29 cellular contexts compared by ENCODE assay signal in genomic region chrY:7714431-7714830, GRCh38.
A peak's percentile ranks its signal among the peaks of the same experiment; 100 is the strongest.
DNase-seq lines count a peak whose midpoint lies in the region; ATAC-seq, FAIRE-seq and TF ChIP-seq lines count a peak whose summit lies in the region.
"Had no signal": no experiment of that assay in that cellular context is flagged by ENCODE, and none has a peak within 500 bp of the region (broad histone marks: within the 10 kb centered on the region; RNA-seq: fewer than 3 reads in every experiment).

No MANE protein-coding gene starts in this region.

- TF ChIP-seq CTCF in GM23338 (conservative IDR thresholded peaks at IDR 0.05; ENCODE audit: low read depth in 2 of 2), result no peak

- H3K27me3 ChIP-seq in GM23338 (ENCODE audit: insufficient read depth), result no peaks in the 10 kb centered on the region

- peaks cover 2% of the 10 kb centered on the region for H3K27me3 Mint-ChIP-seq in GM23338 (ENCODE audit: insufficient read depth, low read depth, poor library complexity)
- H3K27me3 Mint-ChIP-seq: activated CD8-positive, alpha-beta memory T cell treated with anti-CD3 and anti-CD28 coated beads, Interleukin-2, amount 10 ng/mL, durations not matched to agents 7 days and 5 days; stimulated activated naive B cell treated with anti-CD40 and anti-IgM and Interleukin-4, amounts not matched to agents 10 μg/mL and 1 μg/mL and 100 μg/mL, for 72 hours; type B pancreatic cell had no signal

- no peak overlapping the region for H2AFZ ChIP-seq in GM23338

- no peaks in the 10 kb centered on the region for H3K36me3 ChIP-seq in GM23338 (ENCODE audit: insufficient read depth)

- no peaks in the 10 kb centered on the region for H3K9me2 ChIP-seq in GM23338 (ENCODE audit: insufficient read depth)
- H3K9me2 ChIP-seq: SK-N-SH had no signal

- peak; percentile 39 for DNase-seq in EL
- peak; percentile 35 for DNase-seq in RCC 7860 (ENCODE audit: low spot score)
- no peak for DNase-seq in epithelial cell of prostate (ENCODE audit: low read depth, low spot score)
- peak; percentile 46 for DNase-seq in myocyte (ENCODE audit: low read depth)
- no peak for DNase-seq in NCI-H1436 treated with DMSO at 0.1 percent for 48 hours (lab: John Stamatoyannopoulos, UW)
- DNase-seq in GM23338 (ENCODE audit: low spot score), result no peak
- DNase-seq in occipital lobe (lab: John Stamatoyannopoulos, UW), result no peak
- DNase-seq: activated CD4-positive, CD25-positive, alpha-beta regulatory T cell; activated CD8-positive, alpha-beta memory T cell treated with anti-CD3 and anti-CD28 coated beads, Interleukin-2, amount 10 ng/mL, durations not matched to agents 7 days and 5 days; activated gamma-delta T cell treated with Interleukin-2 at 50 U/mL for 16 hours; activated T-cell treated with anti-CD3 and anti-CD28 coated beads, Interleukin-2, amount 50 U/mL, for 4 hours; dorsolateral prefrontal cortex; foreskin melanocyte; NCI-H1105; NCI-H1930; NCI-H524 treated with DMSO at 0.1 percent for 48 hours; OCI-M1; SK-N-SH; stimulated activated naive B cell treated with anti-CD40 and anti-IgM and Interleukin-4, amounts not matched to agents 10 μg/mL and 1 μg/mL and 100 μg/mL, for 72 hours; substantia nigra had no signal

- no peaks in the 10 kb centered on the region for H3K4me1 ChIP-seq in GM23338 (ENCODE audit: insufficient read depth)

- H3K4me3 Mint-ChIP-seq in GM23338, result no peak overlapping the region
- H3K4me3 Mint-ChIP-seq: activated CD8-positive, alpha-beta memory T cell treated with anti-CD3 and anti-CD28 coated beads, Interleukin-2, amount 10 ng/mL, durations not matched to agents 7 days and 5 days; activated T-cell treated with anti-CD3 and anti-CD28 coated beads, Interleukin-2, amount 50 U/mL, for 4 hours; CD14-positive monocyte; central memory CD8-positive, alpha-beta T cell; nephron; type B pancreatic cell had no signal

- H3K4me3 ChIP-seq in GM23338, result no peak overlapping the region
- H3K4me3 ChIP-seq: dorsolateral prefrontal cortex, lung, mucosa of descending colon had no signal

- no peaks in the 10 kb centered on the region for H3F3A ChIP-seq in GM23338 (replicated peaks; ENCODE audit: low read depth)

- no peak overlapping the region for H3K4me2 ChIP-seq in GM23338
- H3K4me2 ChIP-seq: SK-N-SH had no signal

- H3K27ac ChIP-seq in epithelial cell of prostate, result peak overlapping the region; percentile 65
- no peak overlapping the region for H3K27ac ChIP-seq in GM23338 (ENCODE audit: low read depth)
- H3K27ac ChIP-seq: dorsolateral prefrontal cortex had no signal

- peak; percentile 38 for FAIRE-seq in RCC 7860 (lab: Jason Lieb, UNC)
- FAIRE-seq: H54, HTR-8/SVneo had no signal

- H3K79me2 ChIP-seq in GM23338 (replicated peaks; ENCODE audit: insufficient read depth), result no peaks in the 10 kb centered on the region

- H3K4me1 Mint-ChIP-seq in GM23338, result no peaks in the 10 kb centered on the region
- H3K4me1 Mint-ChIP-seq: activated CD8-positive, alpha-beta memory T cell treated with anti-CD3 and anti-CD28 coated beads, Interleukin-2, amount 10 ng/mL, durations not matched to agents 7 days and 5 days; central memory CD8-positive, alpha-beta T cell; nephron had no signal

- no peaks in the 10 kb centered on the region for H4K20me1 ChIP-seq in GM23338 (replicated peaks; ENCODE audit: insufficient read depth)

- no peak for ATAC-seq in GM23338
- no peak for ATAC-seq in GM18502 (IDR thresholded peaks at IDR 0.05; ENCODE audit: poor library complexity, unreplicated experiment)
- ATAC-seq: activated CD8-positive, alpha-beta memory T cell treated with anti-CD3 and anti-CD28 coated beads, Interleukin-2, amount 10 ng/mL, durations not matched to agents 7 days and 5 days; activated T-cell treated with anti-CD3 and anti-CD28 coated beads, Interleukin-2, amount 50 U/mL, for 4 hours; mucosa of descending colon had no signal

- peaks cover 3% of the 10 kb centered on the region; the same call in 2 of the 3 replicates for H3K9me3 Mint-ChIP-seq in GM23338
- H3K9me3 Mint-ChIP-seq: activated T-cell treated with anti-CD3 and anti-CD28 coated beads, Interleukin-2, amount 50 U/mL, for 4 hours; central memory CD8-positive, alpha-beta T cell; nephron; type B pancreatic cell had no signal

- H3K27ac Mint-ChIP-seq in GM23338, result no peak overlapping the region
- H3K27ac Mint-ChIP-seq: activated CD8-positive, alpha-beta memory T cell treated with anti-CD3 and anti-CD28 coated beads, Interleukin-2, amount 10 ng/mL, durations not matched to agents 7 days and 5 days; nephron; stimulated activated naive B cell treated with anti-CD40 and anti-IgM and Interleukin-4, amounts not matched to agents 10 μg/mL and 1 μg/mL and 100 μg/mL, for 72 hours; type B pancreatic cell had no signal

- H3K36me3 Mint-ChIP-seq in GM23338 (ENCODE audit: low read depth), result no peaks in the 10 kb centered on the region
- H3K36me3 Mint-ChIP-seq: activated CD8-positive, alpha-beta memory T cell treated with anti-CD3 and anti-CD28 coated beads, Interleukin-2, amount 10 ng/mL, durations not matched to agents 7 days and 5 days; CD14-positive monocyte; type B pancreatic cell had no signal

TF ChIP-seq in GM23338, 12 proteins besides CTCF, POLR2A, EP300 and RAD21 (continues in another document):
- TF ChIP-seq CREB1 (CRISPR knock-in tag; IDR thresholded peaks at IDR 0.05; ENCODE audit: low read depth), result no peak
- no peak for TF ChIP-seq POLR2AphosphoS5 (IDR thresholded peaks at IDR 0.05; ENCODE audit: low read depth)
- no peak for TF ChIP-seq ZNF114 (CRISPR knock-in tag; IDR thresholded peaks at IDR 0.05)
- TF ChIP-seq JUNB (IDR thresholded peaks at IDR 0.05; ENCODE audit: unreplicated experiment), result no peak
- no peak for TF ChIP-seq STAT1 (IDR thresholded peaks at IDR 0.05; ENCODE audit: unreplicated experiment)
- no peak for TF ChIP-seq EZH2phosphoT487 (IDR thresholded peaks at IDR 0.05; ENCODE audit: unreplicated experiment)
- no peak for TF ChIP-seq ETS1 (IDR thresholded peaks at IDR 0.05)
- TF ChIP-seq NANOG (IDR thresholded peaks at IDR 0.05; ENCODE audit: borderline replicate concordance), result no peak
- no peak for TF ChIP-seq EZH2 (IDR thresholded peaks at IDR 0.05; ENCODE audit: low read depth, unreplicated experiment)

Comparison
In these comparisons a context has a peak if more than half of its experiments do, and no peak if none do; other contexts are left out.
1. DNase-seq: peak in EL (single experiment), RCC 7860 (single experiment) and myocyte (single experiment); none in epithelial cell of prostate (single experiment), NCI-H1436 treated with DMSO at 0.1 percent for 48 hours (single experiment), GM23338 (single experiment) and occipital lobe (single experiment).